Comparison of ENCODE assay signal across 17 cellular contexts in genomic region chr1:113394863-113395259, GRCh38.
"Had no signal": no experiment of that assay in that cellular context is flagged by ENCODE, and none has a peak within 500 bp of the region (broad histone marks: within the 10 kb centered on the region; RNA-seq: fewer than 3 reads in every experiment).

No MANE protein-coding gene starts in this region.

- DNase-seq: activated B cell treated with CpG ODN at 0.5 μM for 24 hours; activated CD4-positive, alpha-beta T cell treated with anti-CD3 and anti-CD28 coated beads, Interleukin-2, amount 10 ng/mL, durations not matched to agents 7 days and 5 days; activated CD8-positive, alpha-beta memory T cell treated with anti-CD3 and anti-CD28 coated beads, Interleukin-2, amount 50 U/mL, for 48 hours; activated naive CD8-positive, alpha-beta T cell treated with anti-CD3 and anti-CD28 coated beads for 36 hours; amygdala; brain microvascular endothelial cell; effector memory CD8-positive, alpha-beta T cell; erythroblast; heart right ventricle; mucosa of descending colon; naive thymus-derived CD4-positive, alpha-beta T cell; pancreas; sigmoid colon; stimulated activated CD4-positive, alpha-beta T cell treated with anti-CD3 and anti-CD28 coated beads, Interleukin-1b, Interleukin-23, amount 100 ng/mL, for 48 hours; uterus had no signal

- H3K9me3 ChIP-seq: gastroesophageal sphincter, heart right ventricle, mucosa of descending colon, pancreas, sigmoid colon, uterus had no signal

- H3K4me1 ChIP-seq: uterus had no signal

- ATAC-seq: effector memory CD8-positive, alpha-beta T cell; gastroesophageal sphincter; heart right ventricle; mucosa of descending colon; naive thymus-derived CD4-positive, alpha-beta T cell; pancreas; stimulated activated effector memory CD8-positive, alpha-beta T cell treated with anti-CD3 and anti-CD28 coated beads, Interleukin-12 subunit alpha, Interleukin-12 subunit beta, amount 100 ng/mL, for 72 hours had no signal

- H3K4me3 ChIP-seq: gastroesophageal sphincter, heart right ventricle, mucosa of descending colon, sigmoid colon, uterus had no signal

- H3K27ac ChIP-seq: brain microvascular endothelial cell, gastroesophageal sphincter, heart right ventricle, uterus had no signal

- H3K27me3 ChIP-seq: brain microvascular endothelial cell, gastroesophageal sphincter, pancreas, sigmoid colon, uterus had no signal

- H3K36me3 ChIP-seq: brain microvascular endothelial cell, gastroesophageal sphincter, heart right ventricle, pancreas, sigmoid colon, uterus had no signal
